Comparison of ENCODE assay signal across 1 cellular context in the genomic region with DNA sequence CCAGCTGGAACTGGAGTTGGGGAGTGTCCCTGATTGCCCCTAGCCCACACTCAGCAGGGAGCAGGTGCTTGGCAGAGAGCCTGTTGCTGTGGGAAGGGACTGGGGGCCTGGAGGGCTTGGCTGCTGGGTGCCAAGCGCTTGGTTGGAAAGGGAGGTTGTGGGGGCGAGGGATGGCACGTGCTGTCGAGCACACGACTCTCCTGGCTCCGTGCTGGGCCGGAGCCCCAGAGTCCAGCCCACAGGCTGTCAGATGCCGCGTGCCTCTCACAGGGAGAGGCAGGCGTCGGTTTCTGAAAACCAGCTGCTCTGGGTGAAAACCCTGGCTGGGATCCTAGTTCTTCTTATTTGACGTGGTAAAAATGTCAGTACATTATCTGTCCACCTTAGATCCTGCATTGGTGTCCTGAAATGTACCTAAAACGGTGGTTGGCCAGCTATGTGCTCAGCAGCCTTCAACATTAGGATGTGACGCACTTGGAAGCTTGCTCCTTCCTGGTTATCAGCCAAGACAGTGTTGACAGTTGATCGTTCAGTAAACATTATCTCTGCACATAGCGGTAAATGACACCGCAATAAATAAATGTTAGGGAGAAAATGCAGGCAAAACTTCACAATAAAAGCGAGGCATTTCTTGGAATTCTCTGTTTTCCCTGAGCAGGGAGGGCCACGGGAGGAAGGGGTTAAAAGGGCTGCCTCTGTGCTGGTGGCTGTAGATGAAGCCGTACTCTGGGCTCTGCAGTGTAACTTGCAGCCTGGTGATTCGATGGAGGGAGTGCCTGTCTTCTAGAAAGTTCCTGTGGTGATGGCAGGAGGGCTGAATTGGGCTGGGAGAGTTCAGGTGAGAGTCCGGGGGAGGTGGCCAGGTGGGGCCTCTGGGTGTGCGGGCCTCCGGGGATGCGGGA.
TF ChIP-seq lines count a peak whose summit lies in the region.

No MANE protein-coding gene starts in this region.

TF ChIP-seq in GM23338, 12 proteins besides CTCF, POLR2A, EP300 and RAD21 (continued from another document):
- TF ChIP-seq, protein P1, sequence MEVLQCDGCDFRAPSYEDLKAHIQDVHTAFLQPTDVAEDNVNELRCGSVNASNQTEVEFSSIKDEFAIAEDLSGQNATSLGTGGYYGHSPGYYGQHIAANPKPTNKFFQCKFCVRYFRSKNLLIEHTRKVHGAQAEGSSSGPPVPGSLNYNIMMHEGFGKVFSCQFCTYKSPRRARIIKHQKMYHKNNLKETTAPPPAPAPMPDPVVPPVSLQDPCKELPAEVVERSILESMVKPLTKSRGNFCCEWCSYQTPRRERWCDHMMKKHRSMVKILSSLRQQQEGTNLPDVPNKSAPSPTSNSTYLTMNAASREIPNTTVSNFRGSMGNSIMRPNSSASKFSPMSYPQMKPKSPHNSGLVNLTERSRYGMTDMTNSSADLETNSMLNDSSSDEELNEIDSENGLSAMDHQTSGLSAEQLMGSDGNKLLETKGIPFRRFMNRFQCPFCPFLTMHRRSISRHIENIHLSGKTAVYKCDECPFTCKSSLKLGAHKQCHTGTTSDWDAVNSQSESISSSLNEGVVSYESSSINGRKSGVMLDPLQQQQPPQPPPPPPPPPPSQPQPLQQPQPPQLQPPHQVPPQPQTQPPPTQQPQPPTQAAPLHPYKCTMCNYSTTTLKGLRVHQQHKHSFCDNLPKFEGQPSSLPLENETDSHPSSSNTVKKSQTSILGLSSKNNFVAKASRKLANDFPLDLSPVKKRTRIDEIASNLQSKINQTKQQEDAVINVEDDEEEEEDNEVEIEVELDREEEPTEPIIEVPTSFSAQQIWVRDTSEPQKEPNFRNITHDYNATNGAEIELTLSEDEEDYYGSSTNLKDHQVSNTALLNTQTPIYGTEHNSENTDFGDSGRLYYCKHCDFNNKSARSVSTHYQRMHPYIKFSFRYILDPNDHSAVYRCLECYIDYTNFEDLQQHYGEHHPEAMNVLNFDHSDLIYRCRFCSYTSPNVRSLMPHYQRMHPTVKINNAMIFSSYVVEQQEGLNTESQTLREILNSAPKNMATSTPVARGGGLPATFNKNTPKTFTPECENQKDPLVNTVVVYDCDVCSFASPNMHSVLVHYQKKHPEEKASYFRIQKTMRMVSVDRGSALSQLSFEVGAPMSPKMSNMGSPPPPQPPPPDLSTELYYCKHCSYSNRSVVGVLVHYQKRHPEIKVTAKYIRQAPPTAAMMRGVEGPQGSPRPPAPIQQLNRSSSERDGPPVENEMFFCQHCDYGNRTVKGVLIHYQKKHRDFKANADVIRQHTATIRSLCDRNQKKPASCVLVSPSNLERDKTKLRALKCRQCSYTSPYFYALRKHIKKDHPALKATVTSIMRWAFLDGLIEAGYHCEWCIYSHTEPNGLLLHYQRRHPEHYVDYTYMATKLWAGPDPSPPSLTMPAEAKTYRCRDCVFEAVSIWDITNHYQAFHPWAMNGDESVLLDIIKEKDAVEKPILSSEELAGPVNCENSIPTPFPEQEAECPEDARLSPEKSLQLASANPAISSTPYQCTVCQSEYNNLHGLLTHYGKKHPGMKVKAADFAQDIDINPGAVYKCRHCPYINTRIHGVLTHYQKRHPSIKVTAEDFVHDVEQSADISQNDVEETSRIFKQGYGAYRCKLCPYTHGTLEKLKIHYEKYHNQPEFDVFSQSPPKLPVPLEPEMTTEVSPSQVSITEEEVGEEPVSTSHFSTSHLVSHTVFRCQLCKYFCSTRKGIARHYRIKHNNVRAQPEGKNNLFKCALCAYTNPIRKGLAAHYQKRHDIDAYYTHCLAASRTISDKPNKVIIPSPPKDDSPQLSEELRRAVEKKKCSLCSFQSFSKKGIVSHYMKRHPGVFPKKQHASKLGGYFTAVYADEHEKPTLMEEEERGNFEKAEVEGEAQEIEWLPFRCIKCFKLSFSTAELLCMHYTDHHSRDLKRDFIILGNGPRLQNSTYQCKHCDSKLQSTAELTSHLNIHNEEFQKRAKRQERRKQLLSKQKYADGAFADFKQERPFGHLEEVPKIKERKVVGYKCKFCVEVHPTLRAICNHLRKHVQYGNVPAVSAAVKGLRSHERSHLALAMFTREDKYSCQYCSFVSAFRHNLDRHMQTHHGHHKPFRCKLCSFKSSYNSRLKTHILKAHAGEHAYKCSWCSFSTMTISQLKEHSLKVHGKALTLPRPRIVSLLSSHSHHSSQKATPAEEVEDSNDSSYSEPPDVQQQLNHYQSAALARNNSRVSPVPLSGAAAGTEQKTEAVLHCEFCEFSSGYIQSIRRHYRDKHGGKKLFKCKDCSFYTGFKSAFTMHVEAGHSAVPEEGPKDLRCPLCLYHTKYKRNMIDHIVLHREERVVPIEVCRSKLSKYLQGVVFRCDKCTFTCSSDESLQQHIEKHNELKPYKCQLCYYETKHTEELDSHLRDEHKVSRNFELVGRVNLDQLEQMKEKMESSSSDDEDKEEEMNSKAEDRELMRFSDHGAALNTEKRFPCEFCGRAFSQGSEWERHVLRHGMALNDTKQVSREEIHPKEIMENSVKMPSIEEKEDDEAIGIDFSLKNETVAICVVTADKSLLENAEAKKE (CRISPR knock-in tag; IDR thresholded peaks at IDR 0.05) = no peak
- TF ChIP-seq STAT1 (IDR thresholded peaks at IDR 0.05; ENCODE audit: unreplicated experiment) (no peak), EZH2phosphoT487 (IDR thresholded peaks at IDR 0.05; ENCODE audit: unreplicated experiment) (no peak), CREB1 (CRISPR knock-in tag; IDR thresholded peaks at IDR 0.05; ENCODE audit: low read depth) (no peak), ZNF114 (CRISPR knock-in tag; IDR thresholded peaks at IDR 0.05) (no peak)
